ENCODE assay signal across 23 cellular contexts in the genomic region with DNA sequence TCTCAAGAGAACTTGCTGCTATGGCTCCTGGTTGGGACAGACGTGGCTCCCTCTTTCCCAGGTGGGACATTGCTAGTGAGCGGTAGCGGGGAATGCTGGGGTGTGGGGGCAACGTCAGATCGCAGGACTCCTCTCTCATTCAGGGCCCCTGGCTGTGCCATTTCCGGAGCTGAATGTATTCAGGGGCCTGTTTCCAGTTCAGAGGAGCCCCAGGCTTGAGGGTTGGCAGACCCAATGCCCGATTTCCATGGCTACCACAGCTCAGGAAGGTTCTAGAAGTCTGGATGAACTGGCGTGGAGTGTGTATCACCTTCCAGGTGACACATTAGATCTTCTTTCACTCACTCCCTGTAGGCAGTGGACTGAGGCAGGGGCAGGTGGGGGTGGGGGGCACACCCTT. TPM values are rescaled to one million over a fixed set of nuclear protein-coding genes. Genes with fewer than 3 reads are reported as not detected.
"Had no signal": no experiment of that assay in that cellular context is flagged by ENCODE, and none has a peak within 500 bp of the region (broad histone marks: within the 10 kb centered on the region; RNA-seq: fewer than 3 reads in every experiment).

No MANE protein-coding gene starts in this region.

- H3K79me2 ChIP-seq: hepatocyte had no signal

- H3K4me3 Mint-ChIP-seq: immature natural killer cell; naive thymus-derived CD4-positive, alpha-beta T cell had no signal

- H3K4me1 Mint-ChIP-seq: immature natural killer cell had no signal

- H3K27ac Mint-ChIP-seq: immature natural killer cell; naive thymus-derived CD4-positive, alpha-beta T cell had no signal

- DNase-seq: dermis blood vessel endothelial cell; dorsolateral prefrontal cortex; effector CD4-positive, alpha-beta T cell; effector memory CD4-positive, alpha-beta T cell; foreskin keratinocyte; hypothalamus; immature natural killer cell; left cardiac atrium; left lung; left ventricle myocardium superior; lower lobe of right lung; mesenchymal stem cell; midbrain; naive thymus-derived CD4-positive, alpha-beta T cell had no signal

- H3K36me3 ChIP-seq: esophagus muscularis mucosa, gastroesophageal sphincter, heart left ventricle, left lung, lower lobe of right lung had no signal

- ATAC-seq: foreskin keratinocyte; gastroesophageal sphincter; heart left ventricle; left cardiac atrium; left lung; left ventricle myocardium superior; lower lobe of right lung; naive thymus-derived CD4-positive, alpha-beta T cell had no signal

- H3K9me3 Mint-ChIP-seq: immature natural killer cell had no signal

- H3K9me3 ChIP-seq: gastroesophageal sphincter, heart left ventricle, left lung, lower lobe of right lung had no signal

- H3K4me3 ChIP-seq: coronary artery, dorsolateral prefrontal cortex, esophagus muscularis mucosa, gastroesophageal sphincter, heart left ventricle, hepatocyte, left lung, lower lobe of right lung had no signal

- H3K27ac ChIP-seq: coronary artery, dorsolateral prefrontal cortex, esophagus muscularis mucosa, foreskin keratinocyte, gastroesophageal sphincter, heart left ventricle, hepatocyte, left lung, lower lobe of right lung had no signal

- H3K4me1 ChIP-seq: esophagus muscularis mucosa, foreskin keratinocyte, gastroesophageal sphincter, heart left ventricle, left lung, lower lobe of right lung had no signal

- H2AFZ ChIP-seq: hepatocyte had no signal

- FAIRE-seq: colon, endothelial cell of umbilical vein, frontal cortex had no signal

- H3K36me3 Mint-ChIP-seq: immature natural killer cell; naive thymus-derived CD4-positive, alpha-beta T cell had no signal

- H3K27me3 ChIP-seq: foreskin keratinocyte had no signal

- H3K4me2 ChIP-seq: hepatocyte had no signal

RNA-seq across cellular contexts. Expression of a gene that starts 26.2 kb away (rescaled TPM):
- total RNA-seq: endothelial cell of umbilical vein, foreskin keratinocyte, mononuclear cell had no signal
- polyA plus RNA-seq: foreskin keratinocyte; immature natural killer cell; naive thymus-derived CD4-positive, alpha-beta T cell had no signal
